ENCODE assay signal across 30 cellular contexts in genomic region chr16:83619381-83620150, GRCh38.
DNase-seq lines count a peak whose midpoint lies in the region; ATAC-seq and TF ChIP-seq lines count a peak whose summit lies in the region.
"Had no signal": no experiment of that assay in that cellular context is flagged by ENCODE, and none has a peak within 500 bp of the region (broad histone marks: within the 10 kb centered on the region; RNA-seq: fewer than 3 reads in every experiment).

No MANE protein-coding gene starts in this region.

- no peaks in the 10 kb centered on the region for H3K9me3 ChIP-seq in right atrium auricular region
- H3K9me3 ChIP-seq: adrenal gland, body of pancreas, gastroesophageal sphincter, left lung, prostate gland had no signal

- H3K4me1 ChIP-seq in GM23338 (ENCODE audit: insufficient read depth) (peaks cover 7% of the 10 kb centered on the region), right atrium auricular region (no peaks in the 10 kb centered on the region)
- H3K4me1 ChIP-seq: adrenal gland, body of pancreas, gastroesophageal sphincter, left lung, prostate gland had no signal

- H2AFZ ChIP-seq in GM23338, result peak overlapping the region; percentile 32; the same call in 1 of the 2 replicates

- no peak overlapping the region for H3K4me3 Mint-ChIP-seq in GM23338
- H3K4me3 Mint-ChIP-seq: activated naive CD4-positive, alpha-beta T cell treated with anti-CD3 and anti-CD28 coated beads for 36 hours; CD4-positive, CD25-positive, alpha-beta regulatory T cell; immature natural killer cell had no signal

- no peaks in the 10 kb centered on the region for H3K79me2 ChIP-seq in GM23338 (replicated peaks; ENCODE audit: insufficient read depth)

- H3F3A ChIP-seq in GM23338 (replicated peaks; ENCODE audit: low read depth), result no peaks in the 10 kb centered on the region

- H3K36me3 ChIP-seq in GM23338 (ENCODE audit: insufficient read depth) (no peaks in the 10 kb centered on the region), right atrium auricular region (no peaks in the 10 kb centered on the region)
- H3K36me3 ChIP-seq: adrenal gland, gastroesophageal sphincter, left lung, prostate gland had no signal

- no peak overlapping the region for H3K27ac Mint-ChIP-seq in GM23338
- H3K27ac Mint-ChIP-seq: activated naive CD4-positive, alpha-beta T cell treated with anti-CD3 and anti-CD28 coated beads for 36 hours; immature natural killer cell had no signal

- H3K36me3 Mint-ChIP-seq in GM23338 (ENCODE audit: low read depth), result no peaks in the 10 kb centered on the region
- H3K36me3 Mint-ChIP-seq: CD4-positive, CD25-positive, alpha-beta regulatory T cell; immature natural killer cell had no signal

- H4K20me1 ChIP-seq in GM23338 (replicated peaks; ENCODE audit: insufficient read depth), result no peaks in the 10 kb centered on the region

- H3K27ac ChIP-seq in GM23338 (ENCODE audit: low read depth) (no peak overlapping the region), right atrium auricular region (no peak overlapping the region)
- H3K27ac ChIP-seq: adrenal gland, body of pancreas, dorsolateral prefrontal cortex, gastroesophageal sphincter, KMS-11, left lung, prostate gland had no signal

- H3K4me1 Mint-ChIP-seq in GM23338, result peaks cover 22% of the 10 kb centered on the region
- H3K4me1 Mint-ChIP-seq: CD4-positive, CD25-positive, alpha-beta regulatory T cell; immature natural killer cell had no signal

- peaks cover 7% of the 10 kb centered on the region for H3K27me3 Mint-ChIP-seq in GM23338 (ENCODE audit: insufficient read depth, low read depth, poor library complexity)
- H3K27me3 Mint-ChIP-seq: CD4-positive, CD25-positive, alpha-beta regulatory T cell had no signal

- H3K27me3 ChIP-seq in GM23338 (ENCODE audit: insufficient read depth) (no peaks in the 10 kb centered on the region), right atrium auricular region (no peaks in the 10 kb centered on the region)
- H3K27me3 ChIP-seq: adrenal gland, body of pancreas, dorsolateral prefrontal cortex, gastroesophageal sphincter, left lung had no signal

- no peak overlapping the region for H3K4me3 ChIP-seq in GM23338
- no peak overlapping the region for H3K4me3 ChIP-seq in right atrium auricular region
- H3K4me3 ChIP-seq: adrenal gland, body of pancreas, dorsolateral prefrontal cortex, gastroesophageal sphincter, left lung, prostate gland had no signal

- H3K4me2 ChIP-seq in GM23338, result no peak overlapping the region
- H3K4me2 ChIP-seq: KMS-11 had no signal

- TF ChIP-seq CTCF in GM23338 (conservative IDR thresholded peaks at IDR 0.05; ENCODE audit: low read depth in 2 of 2) (no peak), right atrium auricular region (IDR thresholded peaks at IDR 0.05) (no peak)

- H3K9me2 ChIP-seq in GM23338 (ENCODE audit: insufficient read depth), result no peaks in the 10 kb centered on the region; the same call in 1 of the 2 replicates

- DNase-seq in DMS79 treated with DMSO at 0.1 percent for 48 hours (lab: John Stamatoyannopoulos, UW), result peak; percentile 3
- no peak for DNase-seq in DMS79 (lab: John Stamatoyannopoulos, UW)
- no peak for DNase-seq in GM23338 (ENCODE audit: low spot score)
- DNase-seq in NCI-H2196 (lab: John Stamatoyannopoulos, UW; ENCODE audit: unreplicated experiment), result peak; percentile 46
- DNase-seq in myocyte (ENCODE audit: low read depth), result peak; percentile 6
- DNase-seq in GM19240 (ENCODE audit: insufficient read length, low spot score), result no peak
- no peak for DNase-seq in right atrium auricular region (ENCODE audit: low spot score)
- DNase-seq in NCI-H1694 (lab: John Stamatoyannopoulos, UW), result no peak
- DNase-seq: activated CD4-positive, alpha-beta T cell treated with anti-CD3 and anti-CD28 coated beads, Interleukin-2, amount 50 U/mL, for 4 hours; activated naive CD4-positive, alpha-beta T cell treated with anti-CD3 and anti-CD28 coated beads for 36 hours; adrenal gland; body of pancreas; CD4-positive, CD25-positive, alpha-beta regulatory T cell; cerebellar nuclear complex; dorsolateral prefrontal cortex; GF-D8; hypothalamus; immature natural killer cell; left lung; mesendoderm; NCI-H1694 treated with DMSO at 0.1 percent for 48 hours; NCI-H226; NK-92 treated with Interleukin-12 subunit alpha and Interleukin-12 subunit beta, amount 100 ng/mL, for 24 hours; PC-3; stimulated activated naive CD4-positive, alpha-beta T cell; T-helper 9 cell had no signal

- no peak for ATAC-seq in GM23338
- ATAC-seq: body of pancreas, gastroesophageal sphincter, left lung, PC-3, Right ventricle myocardium inferior had no signal

- H3K9me3 Mint-ChIP-seq in GM23338, result no peaks in the 10 kb centered on the region
- H3K9me3 Mint-ChIP-seq: activated naive CD4-positive, alpha-beta T cell treated with anti-CD3 and anti-CD28 coated beads for 36 hours; immature natural killer cell had no signal

TF ChIP-seq in GM23338, 12 proteins besides CTCF, POLR2A, EP300 and RAD21 (continues in another document):
- TF ChIP-seq EZH2 (IDR thresholded peaks at IDR 0.05; ENCODE audit: low read depth, unreplicated experiment) (no peak), ZNF114 (CRISPR knock-in tag; IDR thresholded peaks at IDR 0.05) (no peak), CREB1 (CRISPR knock-in tag; IDR thresholded peaks at IDR 0.05; ENCODE audit: low read depth) (no peak), JUNB (IDR thresholded peaks at IDR 0.05; ENCODE audit: unreplicated experiment) (no peak), STAT1 (IDR thresholded peaks at IDR 0.05; ENCODE audit: unreplicated experiment) (no peak), REST (IDR thresholded peaks at IDR 0.05; ENCODE audit: unreplicated experiment) (no peak), ZNF331 (CRISPR knock-in tag; IDR thresholded peaks at IDR 0.05; ENCODE audit: low read depth) (no peak), ETS1 (IDR thresholded peaks at IDR 0.05) (no peak)

Comparison
In these comparisons a context has a peak if more than half of its experiments do, and no peak if none do; other contexts are left out.
1. DNase-seq: peak in DMS79 treated with DMSO at 0.1 percent for 48 hours (single experiment), NCI-H2196 (single experiment) and myocyte (single experiment); none in DMS79 (single experiment), GM23338 (single experiment), GM19240 (single experiment), right atrium auricular region (single experiment) and NCI-H1694 (single experiment).